Comparison of ENCODE assay signal across 8 cellular contexts in the genomic region with DNA sequence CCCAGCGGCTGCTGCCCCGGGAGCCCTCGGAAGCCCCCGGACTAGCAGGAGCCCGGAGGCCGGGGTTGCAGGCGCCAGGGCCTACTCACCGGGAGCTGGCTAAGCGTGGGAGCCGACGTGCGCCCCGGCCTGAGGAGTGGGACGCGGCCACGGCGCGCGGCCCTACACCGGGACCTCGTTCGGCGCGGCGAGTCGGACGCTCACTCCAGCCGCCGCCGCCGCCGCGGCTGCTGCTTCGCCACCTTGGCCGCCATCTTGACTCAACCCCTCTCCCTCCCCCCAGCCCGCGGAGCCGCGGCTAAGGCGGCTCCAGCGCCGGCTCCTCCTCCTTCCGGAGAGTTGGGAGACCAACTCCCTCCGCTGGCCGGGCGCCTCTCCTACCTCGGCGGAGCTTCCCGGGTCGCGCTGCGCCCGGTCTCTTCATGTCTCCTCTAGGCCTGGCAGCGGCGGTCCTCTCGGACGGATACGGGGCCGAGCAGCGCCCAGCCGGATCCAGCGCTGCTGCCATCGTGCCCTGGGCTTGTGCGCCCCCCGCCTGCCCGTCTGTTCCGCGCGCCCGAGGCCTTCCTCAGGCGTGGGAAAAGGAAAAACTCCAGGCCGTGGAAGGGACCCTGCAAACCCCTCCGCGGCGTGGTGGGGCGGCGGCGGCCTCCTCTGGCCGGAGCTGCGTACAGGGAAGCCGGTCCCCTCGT. TPM values are rescaled to one million over a fixed set of nuclear protein-coding genes. Genes with fewer than 3 reads are reported as not detected.
DNase-seq lines count a peak whose midpoint lies in the region; ATAC-seq and TF ChIP-seq lines count a peak whose summit lies in the region.

A gene (minus strand): TSS at position 262 of the 692 bp plus-strand sequence. CDS start 20,965 bp downstream, outside the sequence.

- H3K4me3 Mint-ChIP-seq in Caco-2 (ENCODE audit: unreplicated experiment) = peak within 1 kb of the TSS; percentile 95
- peak within 1 kb of the TSS; percentile 89 to 94 for H3K4me3 Mint-ChIP-seq in effector memory CD8-positive, alpha-beta T cell

- H3K14ac ChIP-seq in mesenchymal stem cell (ENCODE audit: low read length in 2 of 2) = peak within 1 kb of the TSS in 1 of 2 experiments; percentile 99

- H3K79me1 ChIP-seq in mesenchymal stem cell (replicated peaks; ENCODE audit: low read length, poor library complexity, severe bottlenecking) = no peaks in the 10 kb centered on the region

- peak within 1 kb of the TSS; percentile 94 for H3K9ac ChIP-seq in mesenchymal stem cell (ENCODE audit: low read length)

- ATAC-seq in GM21360 (IDR thresholded peaks at IDR 0.05; ENCODE audit: unreplicated experiment) = peak; percentile 70
- peak; percentile 88 for ATAC-seq in effector memory CD8-positive, alpha-beta T cell (replicated peaks)

- WGBS in mesenchymal stem cell = under 1% methylated on average over 73 of the region's 82 CpGs

- no peaks in the 10 kb centered on the region; the same call in 1 of the 2 replicates for H3K4me1 ChIP-seq in Caco-2
- peaks cover 12% of the 10 kb centered on the region for H3K4me1 ChIP-seq in mesenchymal stem cell (ENCODE audit: control insufficient read depth, insufficient read depth, low read depth, low read length)

- intact Hi-C loops in Caco-2 (cut with micrococcal nuclease; ENCODE audit: unreplicated experiment) = loop anchor here (5.0 kb wide), 1 partner anchor 72 kb away; no protein-coding TSS in a partner anchor

- DNase-seq in Caco-2 (peak; percentile 87 to 89), HT1080 (ENCODE audit: low read depth) (peak; percentile 88), NOMO-1 treated with DMSO at 0.1 percent for 48 hours (lab: John Stamatoyannopoulos, UW; ENCODE audit: unreplicated experiment) (peak; percentile 91), mesenchymal stem cell (peak; percentile 96)
- peak; percentile 73 to 81 for DNase-seq in activated CD8-positive, alpha-beta memory T cell treated with anti-CD3 and anti-CD28 coated beads for 4 hours (ENCODE audit: low read depth in 2 of 2)
- peak; percentile 79 to 82 (median 79) for DNase-seq in effector memory CD8-positive, alpha-beta T cell
- peak; percentile 75 for DNase-seq in stimulated activated CD8-positive, alpha-beta memory T cell treated with anti-CD3 and anti-CD28 coated beads, Interleukin-12 subunit alpha, Interleukin-12 subunit beta, amount 100 ng/mL, for 24 hours (ENCODE audit: extremely low read depth)

- H3K36me3 ChIP-seq in Caco-2 (ENCODE audit: control insufficient read depth, insufficient read depth, low read length) = no peaks in the 10 kb centered on the region
- peaks cover 0 to 3% of the 10 kb centered on the region in 2 experiments for H3K36me3 ChIP-seq in mesenchymal stem cell (ENCODE audit: control insufficient read depth in 1 of 2, insufficient read depth in 2 of 2, low read depth in 1 of 2, low read length in 2 of 2)

- H3K4me3 ChIP-seq in Caco-2 (ENCODE audit: low read depth, low read length) (peak within 1 kb of the TSS; percentile 71), mesenchymal stem cell (ENCODE audit: insufficient read depth in 1 of 2, low read depth in 1 of 2, low read length in 2 of 2) (peak within 1 kb of the TSS; percentile 86 to 91)

- H3K27me3 Mint-ChIP-seq in Caco-2 (ENCODE audit: insufficient read depth, unreplicated experiment) = no peaks in the 10 kb centered on the region
- no peaks in the 10 kb centered on the region for H3K27me3 Mint-ChIP-seq in effector memory CD8-positive, alpha-beta T cell

- peak within 1 kb of the TSS; percentile 100 for H4K8ac ChIP-seq in mesenchymal stem cell (ENCODE audit: low read length)

- H3K27ac ChIP-seq in mesenchymal stem cell (ENCODE audit: low read length, poor library complexity, severe bottlenecking) = peak within 1 kb of the TSS; percentile 80

- H3K4me1 Mint-ChIP-seq in Caco-2 (ENCODE audit: low read depth, unreplicated experiment) = no peaks in the 10 kb centered on the region
- peaks cover 31 to 47% of the 10 kb centered on the region in 2 donors for H3K4me1 Mint-ChIP-seq in effector memory CD8-positive, alpha-beta T cell (ENCODE audit: low read depth in 2 of 2)

- peak within 1 kb of the TSS; percentile 15 to 96 for H3K23ac ChIP-seq in mesenchymal stem cell (ENCODE audit: low read length in 2 of 2)

- peak within 1 kb of the TSS; percentile 64 for H2AK5ac ChIP-seq in mesenchymal stem cell (ENCODE audit: low read length, severe bottlenecking)

- H2BK15ac ChIP-seq in mesenchymal stem cell (ENCODE audit: low read depth, poor library complexity, severe bottlenecking) = peak within 1 kb of the TSS; percentile 99

- CTCF ChIA-PET in Caco-2 (lab: Charles Lee) = interaction anchor here (0.6 to 1.0 kb wide), 3 partner anchors 23 to 216 kb away, joined by 3 read pairs; a partner anchor contains a TSS

- TF ChIP-seq CTCF in Caco-2 (IDR thresholded peaks at IDR 0.05; ENCODE audit: insufficient read depth in 1 of 2, low read depth in 1 of 2, low read length in 1 of 2, severe bottlenecking in 1 of 2, unreplicated experiment in 1 of 2) = peak in 1 of 2 experiments; percentile 36

- no TSS peak for BruUV-seq in Caco-2 (replicated peaks; lab: Mats Ljungman, UMichigan)

- no peaks in the 10 kb centered on the region for H3K9me3 Mint-ChIP-seq in Caco-2 (ENCODE audit: unreplicated experiment)
- H3K9me3 Mint-ChIP-seq in effector memory CD8-positive, alpha-beta T cell = no peaks in the 10 kb centered on the region

- peak within 1 kb of the TSS; percentile 99 for H4K91ac ChIP-seq in mesenchymal stem cell (ENCODE audit: low read length)

- POLR2A ChIA-PET in Caco-2 (lab: Charles Lee) = interaction anchor here (0.6 to 1.5 kb wide), 4 partner anchors 13 to 165 kb away, joined by 3 to 7 read pairs (median 4); no protein-coding TSS in a partner anchor

- peak within 1 kb of the TSS; percentile 68 for H3K4me2 ChIP-seq in mesenchymal stem cell (ENCODE audit: low read length, poor library complexity, severe bottlenecking)

- H2BK120ac ChIP-seq in mesenchymal stem cell (ENCODE audit: low read depth, low read length) = peak within 1 kb of the TSS; percentile 99

- no peaks in the 10 kb centered on the region for H3K9me3 ChIP-seq in Caco-2
- H3K9me3 ChIP-seq in mesenchymal stem cell (ENCODE audit: control insufficient read depth, low read length) = no peaks in the 10 kb centered on the region

- H3K18ac ChIP-seq in mesenchymal stem cell (ENCODE audit: low read depth in 1 of 2, low read length in 2 of 2) = peak within 1 kb of the TSS; percentile 99 to 100

- peak within 1 kb of the TSS; percentile 94 to 96 for H3K4ac ChIP-seq in mesenchymal stem cell (ENCODE audit: low read depth in 1 of 2, low read length in 2 of 2)

- H2BK5ac ChIP-seq in mesenchymal stem cell (ENCODE audit: low read depth, low read length, poor library complexity, severe bottlenecking) = peak within 1 kb of the TSS; percentile 96

- peak within 1 kb of the TSS; percentile 53 for H3K27ac Mint-ChIP-seq in Caco-2 (ENCODE audit: unreplicated experiment)
- peak within 1 kb of the TSS; percentile 92 to 94 for H3K27ac Mint-ChIP-seq in effector memory CD8-positive, alpha-beta T cell

- no peaks in the 10 kb centered on the region for H3K27me3 ChIP-seq in Caco-2 (replicated peaks; ENCODE audit: control insufficient read depth, insufficient read depth, low read length)
- no peaks in the 10 kb centered on the region for H3K27me3 ChIP-seq in mesenchymal stem cell (ENCODE audit: control insufficient read depth in 1 of 2, insufficient read depth in 1 of 2, low read length in 2 of 2)

- peak within 1 kb of the TSS; percentile 97 for H2AFZ ChIP-seq in mesenchymal stem cell (ENCODE audit: low read depth, low read length)

- H3K36me3 Mint-ChIP-seq in Caco-2 (ENCODE audit: insufficient read depth, unreplicated experiment) = peaks cover 12% of the 10 kb centered on the region
- peaks cover 18% of the 10 kb centered on the region for H3K36me3 Mint-ChIP-seq in effector memory CD8-positive, alpha-beta T cell (ENCODE audit: insufficient read depth)

- H2BK12ac ChIP-seq in mesenchymal stem cell (ENCODE audit: low read length in 2 of 2) = peak within 1 kb of the TSS; percentile 66 to 73

RNA-seq across cellular contexts. Expression of the gene that starts here (rescaled TPM):
- 90.8 and 95.8 TPM in 2 replicates for total RNA-seq in Caco-2 (2022)
- total RNA-seq in HT1080 (2014; rRNA removed; shearing (Covaris generic)) = 49.2 and 58.4 TPM in 2 replicates
- 32.1 and 39.5 TPM in 2 replicates for polyA plus RNA-seq in HT1080 (2015; cell fraction: cytosol; rRNA removed)
- 57.2 and 60.4 TPM in 2 replicates for polyA plus RNA-seq in HT1080 (2015; cell fraction: nucleus; rRNA removed)
- polyA plus RNA-seq in mesenchymal stem cell (2013, experiment 1 of 2) = 52.9 TPM
- 49.7 TPM for polyA plus RNA-seq in mesenchymal stem cell (2013, experiment 2 of 2)

Comparison
In these comparisons a context has a peak if more than half of its experiments do, and no peak if none do; other contexts are left out.
1. Peak in every context shown above with its lines: DNase-seq, ATAC-seq, H3K4me3 ChIP-seq and H3K27ac ChIP-seq.